In genomic region chr17:4305224-4305623, GRCh38 we compare ENCODE assay signal across 19 cellular contexts. TPM values are rescaled to one million over a fixed set of nuclear protein-coding genes. Genes with fewer than 3 reads are reported as not detected.
DNase-seq lines count a peak whose midpoint lies in the region; ATAC-seq, FAIRE-seq and TF ChIP-seq lines count a peak whose summit lies in the region.
"Had no signal": no experiment of that assay in that cellular context is flagged by ENCODE, and none has a peak within 500 bp of the region (broad histone marks: within the 10 kb centered on the region; RNA-seq: fewer than 3 reads in every experiment).

No MANE protein-coding gene starts in this region.

- CTCF ChIA-PET in A549 (lab: Yijun Ruan, JAX): interaction anchor here (0.7 to 3.5 kb wide), 22 partner anchors 9 to 497 kb away, joined by 3 to 21 read pairs (median 4); no protein-coding TSS in a partner anchor
- CTCF ChIA-PET in activated CD8-positive, alpha-beta memory T cell treated with anti-CD3 and anti-CD28 coated beads, Interleukin-2, amount 10 ng/mL, durations not matched to agents 7 days and 5 days (lab: Charles Lee): interaction anchor here (0.7 to 1.6 kb wide), 4 partner anchors 100 to 352 kb away, joined by 3 to 6 read pairs (median 4); no protein-coding TSS in a partner anchor

- H3K9ac ChIP-seq in astrocyte (ENCODE audit: low read length) (no peak overlapping the region), neural progenitor cell (no peak overlapping the region)

- H2AFZ ChIP-seq in astrocyte (ENCODE audit: low read depth, low read length) (no peak overlapping the region), neural progenitor cell (replicated peaks) (no peak overlapping the region)

- H3K27me3 Mint-ChIP-seq in HFFc6 (ENCODE audit: insufficient read depth) (no peaks in the 10 kb centered on the region), astrocyte (ENCODE audit: low read depth, unreplicated experiment) (no peaks in the 10 kb centered on the region), neural progenitor cell (ENCODE audit: insufficient read depth, low read depth) (no peaks in the 10 kb centered on the region)
- H3K27me3 Mint-ChIP-seq in activated CD8-positive, alpha-beta memory T cell treated with anti-CD3 and anti-CD28 coated beads, Interleukin-2, amount 10 ng/mL, durations not matched to agents 7 days and 5 days: no peaks in the 10 kb centered on the region

- H3K79me2 ChIP-seq in astrocyte (ENCODE audit: insufficient read depth, low read length): peaks cover 61% of the 10 kb centered on the region
- H3K79me2 ChIP-seq in neural progenitor cell (ENCODE audit: low read depth): peaks cover 69% of the 10 kb centered on the region

- H3K9me3 ChIP-seq in A549: no peaks in the 10 kb centered on the region
- H3K9me3 ChIP-seq in astrocyte (ENCODE audit: insufficient read depth, low read depth, low read length): no peaks in the 10 kb centered on the region
- H3K9me3 ChIP-seq in neural progenitor cell (ENCODE audit: low read depth): peaks cover 3% of the 10 kb centered on the region
- H3K9me3 ChIP-seq: BE2C had no signal

- H4K20me1 ChIP-seq in astrocyte (ENCODE audit: insufficient read depth, low read length) (peaks cover 86% of the 10 kb centered on the region), neural progenitor cell (ENCODE audit: low read depth) (peaks cover 20% of the 10 kb centered on the region)

- H3K27me3 ChIP-seq in astrocyte (ENCODE audit: insufficient read depth, low read length) (no peaks in the 10 kb centered on the region), neural progenitor cell (no peaks in the 10 kb centered on the region)
- H3K27me3 ChIP-seq: BE2C had no signal

- no peak for TF ChIP-seq EP300 in A549 (IDR thresholded peaks at IDR 0.05)

- no peak overlapping the region for H3K4me3 Mint-ChIP-seq in HFFc6
- H3K4me3 Mint-ChIP-seq in astrocyte (ENCODE audit: unreplicated experiment): no peak overlapping the region
- H3K4me3 Mint-ChIP-seq in neural progenitor cell: no peak overlapping the region
- H3K4me3 Mint-ChIP-seq in activated CD8-positive, alpha-beta memory T cell treated with anti-CD3 and anti-CD28 coated beads, Interleukin-2, amount 10 ng/mL, durations not matched to agents 7 days and 5 days: no peak overlapping the region

- H3K4me1 ChIP-seq in A549: peaks cover 15% of the 10 kb centered on the region
- H3K4me1 ChIP-seq in astrocyte (ENCODE audit: insufficient read depth, low read length): peaks cover 4% of the 10 kb centered on the region
- no peaks in the 10 kb centered on the region for H3K4me1 ChIP-seq in neural progenitor cell
- H3K4me1 ChIP-seq: BE2C had no signal

- H3K4me2 ChIP-seq in A549 (no peak overlapping the region), astrocyte (ENCODE audit: low read length) (no peak overlapping the region), neural progenitor cell (no peak overlapping the region)

- H3F3A ChIP-seq in neural progenitor cell (ENCODE audit: low read depth): peaks cover 22% of the 10 kb centered on the region

- peak overlapping the region; percentile 47; the same call in 1 of the 2 replicates for H3K27ac Mint-ChIP-seq in HFFc6
- H3K27ac Mint-ChIP-seq in astrocyte (ENCODE audit: unreplicated experiment): no peak overlapping the region
- H3K27ac Mint-ChIP-seq in neural progenitor cell: no peak overlapping the region
- H3K27ac Mint-ChIP-seq in activated CD8-positive, alpha-beta memory T cell treated with anti-CD3 and anti-CD28 coated beads, Interleukin-2, amount 10 ng/mL, durations not matched to agents 7 days and 5 days: no peak overlapping the region

- WGBS in A549 (ENCODE audit: missing lambda C conversion rate): 91% methylated on average over 7 of the region's 7 CpGs

- H3K9me3 Mint-ChIP-seq in HFFc6 (no peaks in the 10 kb centered on the region), astrocyte (ENCODE audit: unreplicated experiment) (no peaks in the 10 kb centered on the region), neural progenitor cell (peaks cover 2% of the 10 kb centered on the region)
- no peaks in the 10 kb centered on the region for H3K9me3 Mint-ChIP-seq in activated CD8-positive, alpha-beta memory T cell treated with anti-CD3 and anti-CD28 coated beads, Interleukin-2, amount 10 ng/mL, durations not matched to agents 7 days and 5 days (ENCODE audit: low read depth)

- TF ChIP-seq CTCF in A549 (IDR thresholded peaks at IDR 0.05) (no peak), HFFc6 (IDR thresholded peaks at IDR 0.05) (no peak), astrocyte (IDR thresholded peaks at IDR 0.05; ENCODE audit: insufficient read depth, low read depth, low read length) (no peak), neural progenitor cell (IDR thresholded peaks at IDR 0.05) (no peak)

- H3K36me3 Mint-ChIP-seq in HFFc6 (ENCODE audit: low read depth) (peaks cover 33% of the 10 kb centered on the region), astrocyte (ENCODE audit: low read depth, unreplicated experiment) (peaks cover 11% of the 10 kb centered on the region), neural progenitor cell (peaks cover 22% of the 10 kb centered on the region)
- peaks cover 14% of the 10 kb centered on the region for H3K36me3 Mint-ChIP-seq in activated CD8-positive, alpha-beta memory T cell treated with anti-CD3 and anti-CD28 coated beads, Interleukin-2, amount 10 ng/mL, durations not matched to agents 7 days and 5 days

- peak; percentile 24 to 42; a peak in 3 of 6 replicates for ATAC-seq in A549
- no peak for ATAC-seq in activated CD8-positive, alpha-beta memory T cell treated with anti-CD3 and anti-CD28 coated beads, Interleukin-2, amount 10 ng/mL, durations not matched to agents 7 days and 5 days

- FAIRE-seq in A549 (lab: Jason Lieb, UNC) (no peak), astrocyte (lab: Jason Lieb, UNC) (no peak)
- FAIRE-seq: D721Med, GM19239, HTR-8/SVneo had no signal

- peaks cover 31% of the 10 kb centered on the region for H3K4me1 Mint-ChIP-seq in HFFc6 (ENCODE audit: low read depth)
- peaks cover 10% of the 10 kb centered on the region for H3K4me1 Mint-ChIP-seq in astrocyte (ENCODE audit: low read depth, unreplicated experiment)
- H3K4me1 Mint-ChIP-seq in neural progenitor cell: peaks cover 9% of the 10 kb centered on the region
- H3K4me1 Mint-ChIP-seq in activated CD8-positive, alpha-beta memory T cell treated with anti-CD3 and anti-CD28 coated beads, Interleukin-2, amount 10 ng/mL, durations not matched to agents 7 days and 5 days: peaks cover 19% of the 10 kb centered on the region

- DNase-seq in A549 (ENCODE audit: low read depth in 1 of 2, low spot score in 1 of 2): no peak
- DNase-seq in HFFc6: no peak
- DNase-seq in astrocyte (ENCODE audit: low read depth): peak; percentile 12
- no peak for DNase-seq in neural progenitor cell (ENCODE audit: low spot score)
- no peak for DNase-seq in NCI-H1105 (lab: John Stamatoyannopoulos, UW)
- DNase-seq in activated CD8-positive, alpha-beta memory T cell treated with anti-CD3 and anti-CD28 coated beads, Interleukin-2, amount 10 ng/mL, durations not matched to agents 7 days and 5 days: no peak
- no peak for DNase-seq in GM19240 (ENCODE audit: insufficient read length, low spot score)
- no peak for DNase-seq in glomerular visceral epithelial cell (ENCODE audit: extremely low spot score)
- DNase-seq: BE2C, DMS53, GDM1, H7, Karpas-422, NCI-H2081 treated with DMSO at 0.1 percent for 48 hours, OCI-M1, Right ventricle myocardium superior had no signal

- H3K4me3 ChIP-seq in A549 (no peak overlapping the region), astrocyte (ENCODE audit: insufficient read depth, low read depth, low read length) (no peak overlapping the region), neural progenitor cell (no peak overlapping the region)

- POLR2A ChIA-PET in A549 (lab: Yijun Ruan, JAX): no interaction called here

- H3K36me3 ChIP-seq in astrocyte (ENCODE audit: insufficient read depth, low read length): peaks cover 13% of the 10 kb centered on the region
- H3K36me3 ChIP-seq in neural progenitor cell: no peaks in the 10 kb centered on the region
- H3K36me3 ChIP-seq: BE2C had no signal

- H3K27ac ChIP-seq in A549 (no peak overlapping the region), astrocyte (ENCODE audit: low read depth, low read length) (no peak overlapping the region), neural progenitor cell (peak overlapping the region; percentile 31)

- TF ChIP-seq RAD21 in A549 (conservative IDR thresholded peaks at IDR 0.05 in 1 of 2, IDR thresholded peaks at IDR 0.05 in 1 of 2): no peak

- TF ChIP-seq POLR2A in A549 (IDR thresholded peaks at IDR 0.05; ENCODE audit: low read length): no peak

TF ChIP-seq in A549, 52 proteins besides CTCF, POLR2A, EP300 and RAD21 (continues in another document):
- TF ChIP-seq HOXA7 (CRISPR knock-in tag; IDR thresholded peaks at IDR 0.05) (no peak), EHF (CRISPR knock-in tag; IDR thresholded peaks at IDR 0.05) (no peak), NR3C1 (IDR thresholded peaks at IDR 0.05) (no peak), BHLHE40 (IDR thresholded peaks at IDR 0.05; ENCODE audit: low read depth, low read length) (no peak), ESRRA (IDR thresholded peaks at IDR 0.05; ENCODE audit: borderline replicate concordance, low read length) (no peak), JUNB (IDR thresholded peaks at IDR 0.05) (no peak), MYC (IDR thresholded peaks at IDR 0.05; ENCODE audit: borderline replicate concordance, low read length) (no peak), CEBPB (IDR thresholded peaks at IDR 0.05) (no peak), EHMT2 (IDR thresholded peaks at IDR 0.05; ENCODE audit: low read depth) (no peak)

RNA-seq across cellular contexts. Expression of gene ANKFY1, which starts 41.4 kb away (rescaled TPM):
- polyA plus RNA-seq in A549 (2011; rRNA removed): 51.7 and 63.3 TPM in 2 replicates
- polyA plus RNA-seq in A549 (2012; cell fraction: cytosol; rRNA removed): 29.2 and 33.0 TPM in 2 replicates
- polyA plus RNA-seq in A549 (2012; cell fraction: nucleus; rRNA removed): 85.9 and 87.2 TPM in 2 replicates
- polyA plus RNA-seq in A549 (2017; fragmentation: RNase III; extraction: RNeasy Plus Mini Kit Qiagen cat#74134 plus additional on column Dnase treatment): 28.5 to 31.5 TPM (median 29.3 TPM) in 3 replicates
- polyA minus RNA-seq in A549 (2011; rRNA and poly(A)+ RNA removed): 93.7 and 114 TPM in 2 replicates
- 10 to 100 TPM; 37.1 to 45.1 (median 40.7) TPM for total RNA-seq in HFFc6 (2021; fragmentation: NEBNext Ultra II Directional; extraction: Animal tissue kit (Norgen Biotek cat#: 25700))
- 52.0 and 59.0 TPM in 2 replicates for total RNA-seq in astrocyte
- total RNA-seq in neural progenitor cell (ENCODE audit: low replicate concordance): 39.3 and 39.8 TPM in 2 replicates
- 100 to 1,000 TPM in 1 of 2 experiments, 10 to 100 TPM in 1; 63.8 to 103 TPM for total RNA-seq in activated CD8-positive, alpha-beta memory T cell treated with anti-CD3 and anti-CD28 coated beads, Interleukin-2, amount 10 ng/mL, durations not matched to agents 7 days and 5 days
